Comparison of ENCODE assay signal across 2 cellular contexts in the genomic region with DNA sequence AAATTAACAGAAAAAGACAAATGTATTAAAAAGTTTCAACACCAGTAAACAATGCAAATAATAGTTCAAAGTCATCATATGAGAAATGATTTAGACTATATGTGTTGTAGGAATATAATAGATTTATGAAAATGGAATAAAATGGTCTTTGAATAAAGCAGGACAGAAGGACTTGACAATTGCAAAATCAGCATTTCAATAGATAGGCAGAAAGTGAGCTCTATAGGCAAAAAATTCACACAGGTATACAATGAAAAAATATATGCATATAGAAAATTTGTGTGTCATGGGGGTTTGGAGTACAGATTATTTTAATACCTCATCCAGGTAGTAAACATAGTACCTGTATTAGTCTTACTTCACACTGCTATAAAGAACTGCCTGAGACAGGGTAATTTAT.
TF ChIP-seq lines count a peak whose summit lies in the region.

No MANE protein-coding gene starts in this region.

TF ChIP-seq in HepG2, 621 proteins besides CTCF, POLR2A, EP300 and RAD21 (continued from another document):
- TF ChIP-seq, protein P1, sequence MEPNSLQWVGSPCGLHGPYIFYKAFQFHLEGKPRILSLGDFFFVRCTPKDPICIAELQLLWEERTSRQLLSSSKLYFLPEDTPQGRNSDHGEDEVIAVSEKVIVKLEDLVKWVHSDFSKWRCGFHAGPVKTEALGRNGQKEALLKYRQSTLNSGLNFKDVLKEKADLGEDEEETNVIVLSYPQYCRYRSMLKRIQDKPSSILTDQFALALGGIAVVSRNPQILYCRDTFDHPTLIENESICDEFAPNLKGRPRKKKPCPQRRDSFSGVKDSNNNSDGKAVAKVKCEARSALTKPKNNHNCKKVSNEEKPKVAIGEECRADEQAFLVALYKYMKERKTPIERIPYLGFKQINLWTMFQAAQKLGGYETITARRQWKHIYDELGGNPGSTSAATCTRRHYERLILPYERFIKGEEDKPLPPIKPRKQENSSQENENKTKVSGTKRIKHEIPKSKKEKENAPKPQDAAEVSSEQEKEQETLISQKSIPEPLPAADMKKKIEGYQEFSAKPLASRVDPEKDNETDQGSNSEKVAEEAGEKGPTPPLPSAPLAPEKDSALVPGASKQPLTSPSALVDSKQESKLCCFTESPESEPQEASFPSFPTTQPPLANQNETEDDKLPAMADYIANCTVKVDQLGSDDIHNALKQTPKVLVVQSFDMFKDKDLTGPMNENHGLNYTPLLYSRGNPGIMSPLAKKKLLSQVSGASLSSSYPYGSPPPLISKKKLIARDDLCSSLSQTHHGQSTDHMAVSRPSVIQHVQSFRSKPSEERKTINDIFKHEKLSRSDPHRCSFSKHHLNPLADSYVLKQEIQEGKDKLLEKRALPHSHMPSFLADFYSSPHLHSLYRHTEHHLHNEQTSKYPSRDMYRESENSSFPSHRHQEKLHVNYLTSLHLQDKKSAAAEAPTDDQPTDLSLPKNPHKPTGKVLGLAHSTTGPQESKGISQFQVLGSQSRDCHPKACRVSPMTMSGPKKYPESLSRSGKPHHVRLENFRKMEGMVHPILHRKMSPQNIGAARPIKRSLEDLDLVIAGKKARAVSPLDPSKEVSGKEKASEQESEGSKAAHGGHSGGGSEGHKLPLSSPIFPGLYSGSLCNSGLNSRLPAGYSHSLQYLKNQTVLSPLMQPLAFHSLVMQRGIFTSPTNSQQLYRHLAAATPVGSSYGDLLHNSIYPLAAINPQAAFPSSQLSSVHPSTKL (CRISPR knock-in tag; IDR thresholded peaks at IDR 0.05): no peak
- no peak for TF ChIP-seq NKX3-1 (CRISPR knock-in tag; IDR thresholded peaks at IDR 0.05)
- TF ChIP-seq MAFK (conservative IDR thresholded peaks at IDR 0.05 in 1 of 2, IDR thresholded peaks at IDR 0.05 in 1 of 2; ENCODE audit: low read length in 2 of 2): peak; percentile 56 to 72; a peak in 3 of 4 replicates
- TF ChIP-seq KDM1A (CRISPR knock-in tag; IDR thresholded peaks at IDR 0.05): no peak
- TF ChIP-seq, protein P2, sequence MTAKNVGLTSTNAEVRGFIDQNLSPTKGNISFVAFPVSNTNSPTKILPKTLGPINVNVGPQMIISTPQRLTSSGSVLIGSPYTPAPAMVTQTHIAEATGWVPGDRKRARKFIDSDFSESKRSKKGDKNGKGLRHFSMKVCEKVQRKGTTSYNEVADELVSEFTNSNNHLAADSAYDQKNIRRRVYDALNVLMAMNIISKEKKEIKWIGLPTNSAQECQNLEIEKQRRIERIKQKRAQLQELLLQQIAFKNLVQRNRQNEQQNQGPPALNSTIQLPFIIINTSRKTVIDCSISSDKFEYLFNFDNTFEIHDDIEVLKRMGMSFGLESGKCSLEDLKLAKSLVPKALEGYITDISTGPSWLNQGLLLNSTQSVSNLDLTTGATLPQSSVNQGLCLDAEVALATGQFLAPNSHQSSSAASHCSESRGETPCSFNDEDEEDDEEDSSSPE (CRISPR knock-in tag; IDR thresholded peaks at IDR 0.05): no peak
- TF ChIP-seq, protein P3, sequence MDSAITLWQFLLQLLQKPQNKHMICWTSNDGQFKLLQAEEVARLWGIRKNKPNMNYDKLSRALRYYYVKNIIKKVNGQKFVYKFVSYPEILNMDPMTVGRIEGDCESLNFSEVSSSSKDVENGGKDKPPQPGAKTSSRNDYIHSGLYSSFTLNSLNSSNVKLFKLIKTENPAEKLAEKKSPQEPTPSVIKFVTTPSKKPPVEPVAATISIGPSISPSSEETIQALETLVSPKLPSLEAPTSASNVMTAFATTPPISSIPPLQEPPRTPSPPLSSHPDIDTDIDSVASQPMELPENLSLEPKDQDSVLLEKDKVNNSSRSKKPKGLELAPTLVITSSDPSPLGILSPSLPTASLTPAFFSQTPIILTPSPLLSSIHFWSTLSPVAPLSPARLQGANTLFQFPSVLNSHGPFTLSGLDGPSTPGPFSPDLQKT (CRISPR knock-in tag; IDR thresholded peaks at IDR 0.05; ENCODE audit: borderline replicate concordance): no peak

TF ChIP-seq in endothelial cell of umbilical vein, 7 proteins besides CTCF, POLR2A, EP300 and RAD21 (continued from another document):
- TF ChIP-seq EZH2 (IDR thresholded peaks at IDR 0.05; ENCODE audit: borderline replicate concordance, low read depth, low read length, severe bottlenecking): no peak
- no peak for TF ChIP-seq JUN (IDR thresholded peaks at IDR 0.05; ENCODE audit: borderline replicate concordance, insufficient read depth, insufficient read length, low read depth)
- no peak for TF ChIP-seq MYC (IDR thresholded peaks at IDR 0.05; ENCODE audit: low read depth, low read length)
- no peak for TF ChIP-seq FOS (IDR thresholded peaks at IDR 0.05; ENCODE audit: borderline replicate concordance, insufficient read depth, low read length)
